Comparison of ENCODE assay signal across 1 cellular context in genomic region chr2:96810783-96811192, GRCh38.
TF ChIP-seq lines count a peak whose summit lies in the region.

No MANE protein-coding gene starts in this region.

TF ChIP-seq in GM12878, 131 proteins besides CTCF, POLR2A, EP300 and RAD21:
- TF ChIP-seq MXI1 (IDR thresholded peaks at IDR 0.05; ENCODE audit: low read depth, low read length) (no peak), YBX1 (IDR thresholded peaks at IDR 0.05) (no peak), YY1 (IDR thresholded peaks at IDR 0.05; ENCODE audit: low read depth, low read length) (no peak), ZBED1 (IDR thresholded peaks at IDR 0.05; ENCODE audit: borderline replicate concordance) (no peak), SMAD1 (IDR thresholded peaks at IDR 0.05; ENCODE audit: low read depth, partially characterized antibody) (no peak), E2F4 (IDR thresholded peaks at IDR 0.05; ENCODE audit: low read depth, low read length) (no peak), STAT3 (IDR thresholded peaks at IDR 0.05; ENCODE audit: low read depth, low read length) (no peak), RELB (IDR thresholded peaks at IDR 0.05; ENCODE audit: low read depth) (no peak), E2F8 (IDR thresholded peaks at IDR 0.05; ENCODE audit: low read depth, partially characterized antibody) (no peak), MLLT1 (IDR thresholded peaks at IDR 0.05) (no peak), HDGF (IDR thresholded peaks at IDR 0.05) (no peak), TARDBP (IDR thresholded peaks at IDR 0.05; ENCODE audit: borderline replicate concordance) (no peak), EZH2 (IDR thresholded peaks at IDR 0.05; ENCODE audit: borderline replicate concordance, control insufficient read depth, low read depth, low read length) (no peak), IRF3 (IDR thresholded peaks at IDR 0.05) (no peak), POLR2AphosphoS2 (IDR thresholded peaks at IDR 0.05; ENCODE audit: low read depth, low read length) (no peak), NR2C2 (IDR thresholded peaks at IDR 0.05; ENCODE audit: borderline replicate concordance, control insufficient read depth, insufficient read length, low read depth) (no peak), TCF12 (IDR thresholded peaks at IDR 0.05; ENCODE audit: low read depth, low read length) (no peak), ZNF207 (IDR thresholded peaks at IDR 0.05; ENCODE audit: borderline replicate concordance) (no peak), CBX5 (IDR thresholded peaks at IDR 0.05; ENCODE audit: low read depth) (no peak), MYC (IDR thresholded peaks at IDR 0.05; ENCODE audit: insufficient read depth, insufficient read length, insufficient replicate concordance, low read length, severe bottlenecking) (no peak)
